32 cellular contexts compared by ENCODE assay signal in genomic region chr7:142083605-142084004, GRCh38. TPM values are rescaled to one million over a fixed set of nuclear protein-coding genes. Genes with fewer than 3 reads are reported as not detected.
"Had no signal": no experiment of that assay in that cellular context is flagged by ENCODE, and none has a peak within 500 bp of the region (broad histone marks: within the 10 kb centered on the region; RNA-seq: fewer than 3 reads in every experiment).

No MANE protein-coding gene starts in this region.

- H3K36me3 Mint-ChIP-seq: naive thymus-derived CD4-positive, alpha-beta T cell; neural progenitor cell; stimulated activated effector memory CD8-positive, alpha-beta T cell treated with anti-CD3 and anti-CD28 coated beads, Interleukin-12 subunit alpha, Interleukin-12 subunit beta, amount 100 ng/mL, for 72 hours; stimulated activated naive B cell treated with anti-CD40 and anti-IgM and Interleukin-4, amounts not matched to agents 10 μg/mL and 1 μg/mL and 100 μg/mL, for 72 hours had no signal

- H3K27ac Mint-ChIP-seq: nephron; neural progenitor cell; progenitor cell of endocrine pancreas; stimulated activated effector memory CD8-positive, alpha-beta T cell treated with anti-CD3 and anti-CD28 coated beads, Interleukin-12 subunit alpha, Interleukin-12 subunit beta, amount 100 ng/mL, for 72 hours; stimulated activated naive B cell treated with anti-CD40 and anti-IgM and Interleukin-4, amounts not matched to agents 10 μg/mL and 1 μg/mL and 100 μg/mL, for 72 hours; stimulated activated naive CD8-positive, alpha-beta T cell treated with anti-CD3 and anti-CD28 coated beads, Interleukin-15, Interleukin-2, amounts not matched to agents 100 ng/mL and 50 ng/mL, for 24 hours had no signal

- H3K36me3 ChIP-seq: neural progenitor cell, ovary, stomach, thoracic aorta, thyroid gland, tibial nerve, upper lobe of left lung, uterus had no signal

- H3K4me3 ChIP-seq: neural progenitor cell, ovary, psoas muscle, skin epidermis, smooth muscle cell, spleen, stomach, thoracic aorta, thyroid gland, tibial nerve, upper lobe of left lung, uterus had no signal

- H3K27me3 Mint-ChIP-seq: progenitor cell of endocrine pancreas; stimulated activated naive CD8-positive, alpha-beta T cell treated with anti-CD3 and anti-CD28 coated beads, Interleukin-15, Interleukin-2, amounts not matched to agents 100 ng/mL and 50 ng/mL, for 24 hours had no signal

- H3K9me3 ChIP-seq: ovary, psoas muscle, spleen, stomach, thoracic aorta, thyroid gland, tibial nerve, upper lobe of left lung, uterus had no signal

- H3K4me1 ChIP-seq: neural progenitor cell, parathyroid adenoma, psoas muscle, spleen, thyroid gland, tibial nerve, upper lobe of left lung, uterus had no signal

- H3K4me3 Mint-ChIP-seq: naive thymus-derived CD4-positive, alpha-beta T cell; nephron; neural progenitor cell; stimulated activated effector memory CD8-positive, alpha-beta T cell treated with anti-CD3 and anti-CD28 coated beads, Interleukin-12 subunit alpha, Interleukin-12 subunit beta, amount 100 ng/mL, for 72 hours; stimulated activated naive B cell treated with anti-CD40 and anti-IgM and Interleukin-4, amounts not matched to agents 10 μg/mL and 1 μg/mL and 100 μg/mL, for 72 hours; stimulated activated naive CD8-positive, alpha-beta T cell treated with anti-CD3 and anti-CD28 coated beads, Interleukin-15, Interleukin-2, amounts not matched to agents 100 ng/mL and 50 ng/mL, for 24 hours had no signal

- DNase-seq: naive thymus-derived CD4-positive, alpha-beta T cell; occipital lobe; ovary; posterior cingulate gyrus; psoas muscle; right cardiac atrium; spleen; stimulated activated CD4-positive, alpha-beta T cell treated with anti-CD3 and anti-CD28 coated beads, Interleukin-15, amount 100 ng/mL, for 24 hours; stimulated activated CD4-positive, alpha-beta T cell treated with anti-CD3 and anti-CD28 coated beads, Interleukin-2, amount 100 ng/mL, for 24 hours; stimulated activated CD4-positive, alpha-beta T cell treated with anti-CD3 and anti-CD28 coated beads, Interleukin-2, amount 100 ng/mL, for 48 hours; stimulated activated CD4-positive, alpha-beta T cell treated with anti-CD3 and anti-CD28 coated beads, Interleukin-4, amount 100 ng/mL, for 24 hours; stimulated activated naive B cell treated with anti-CD40 and anti-IgM and Interleukin-4, amounts not matched to agents 10 μg/mL and 1 μg/mL and 100 μg/mL, for 72 hours; stimulated activated naive CD4-positive, alpha-beta T cell treated with Interleukin-2 at 50 U/mL for 16 hours; stomach; thyroid gland; trophoblast cell; upper lobe of left lung; uterus had no signal

- H3K4me2 ChIP-seq: neural progenitor cell, smooth muscle cell had no signal

- H3K27me3 ChIP-seq: neural progenitor cell, ovary, spleen, stomach, thyroid gland, tibial nerve, upper lobe of left lung, uterus had no signal

- H3K27ac ChIP-seq: neural progenitor cell, ovary, parathyroid adenoma, psoas muscle, skin epidermis, spleen, stomach, thoracic aorta, thyroid gland, tibial nerve, upper lobe of left lung, uterus had no signal

- H3K9me3 Mint-ChIP-seq: nephron; neural progenitor cell; stimulated activated naive B cell treated with anti-CD40 and anti-IgM and Interleukin-4, amounts not matched to agents 10 μg/mL and 1 μg/mL and 100 μg/mL, for 72 hours; stimulated activated naive CD8-positive, alpha-beta T cell treated with anti-CD3 and anti-CD28 coated beads, Interleukin-15, Interleukin-2, amounts not matched to agents 100 ng/mL and 50 ng/mL, for 24 hours had no signal

- H3K9ac ChIP-seq: neural progenitor cell, parathyroid adenoma had no signal

- H3K4me1 Mint-ChIP-seq: nephron; neural progenitor cell; stimulated activated effector memory CD8-positive, alpha-beta T cell treated with anti-CD3 and anti-CD28 coated beads, Interleukin-12 subunit alpha, Interleukin-12 subunit beta, amount 100 ng/mL, for 72 hours; stimulated activated naive B cell treated with anti-CD40 and anti-IgM and Interleukin-4, amounts not matched to agents 10 μg/mL and 1 μg/mL and 100 μg/mL, for 72 hours had no signal

- H3K79me2 ChIP-seq: parathyroid adenoma had no signal

- ATAC-seq: naive thymus-derived CD4-positive, alpha-beta T cell; psoas muscle; right cardiac atrium; sciatic nerve; stimulated activated effector memory CD8-positive, alpha-beta T cell treated with anti-CD3 and anti-CD28 coated beads, Interleukin-12 subunit alpha, Interleukin-12 subunit beta, amount 100 ng/mL, for 72 hours; stimulated activated naive B cell treated with anti-CD40 and anti-IgM and Interleukin-4, amounts not matched to agents 10 μg/mL and 1 μg/mL and 100 μg/mL, for 72 hours had no signal

- H2AFZ ChIP-seq: neural progenitor cell, parathyroid adenoma had no signal

RNA-seq across cellular contexts. Expression of gene MGAM2, which starts 27.9 kb away (rescaled TPM):
- total RNA-seq: occipital lobe, osteoblast, renal cortical epithelial cell, smooth muscle cell, thyroid gland, ureter had no signal
- polyA plus RNA-seq: naive thymus-derived CD4-positive, alpha-beta T cell; smooth muscle cell had no signal
